1 cellular context compared by ENCODE assay signal in genomic region chr17:43028221-43028861, GRCh38.
TF ChIP-seq lines count a peak whose summit lies in the region.

No MANE protein-coding gene starts in this region.

TF ChIP-seq in HepG2, 621 proteins besides CTCF, POLR2A, EP300 and RAD21 (continues in another document):
- TF ChIP-seq ZNF749 (CRISPR knock-in tag; IDR thresholded peaks at IDR 0.05; ENCODE audit: borderline replicate concordance) (no peak), NR2F2 (IDR thresholded peaks at IDR 0.05; ENCODE audit: borderline replicate concordance, low read depth) (peak; percentile 76), KDM2A (CRISPR knock-in tag; IDR thresholded peaks at IDR 0.05; ENCODE audit: borderline replicate concordance, low read depth) (peak; percentile 18; the same call in 1 of the 2 replicates), ZNF619 (CRISPR knock-in tag; IDR thresholded peaks at IDR 0.05) (0 out of 2 replicates have a peak, but pooled peaks have one; percentile 35), SOX6 (IDR thresholded peaks at IDR 0.05) (no peak), SOX6 (CRISPR knock-in tag; IDR thresholded peaks at IDR 0.05) (peak; percentile 74), ZNF800 (CRISPR knock-in tag; IDR thresholded peaks at IDR 0.05) (peak; percentile 78), ZNF83 (CRISPR knock-in tag; IDR thresholded peaks at IDR 0.05; ENCODE audit: borderline replicate concordance) (no peak), HIVEP1 (CRISPR knock-in tag; IDR thresholded peaks at IDR 0.05) (peak; percentile 58; the same call in 1 of the 2 replicates), GTF2F1 (IDR thresholded peaks at IDR 0.05; ENCODE audit: low read length) (no peak), MAZ (IDR thresholded peaks at IDR 0.05; ENCODE audit: borderline replicate concordance, low read depth, low read length) (no peak), MAZ (CRISPR knock-in tag; IDR thresholded peaks at IDR 0.05; ENCODE audit: low read depth) (no peak), SAP130 (CRISPR knock-in tag; IDR thresholded peaks at IDR 0.05; ENCODE audit: low read depth) (peak; percentile 52), ZNF501 (CRISPR knock-in tag; IDR thresholded peaks at IDR 0.05) (0 out of 2 replicates have a peak, but pooled peaks have one; percentile 37), TIGD3 (CRISPR knock-in tag; IDR thresholded peaks at IDR 0.05; ENCODE audit: borderline replicate concordance) (no peak), FOXO1 (CRISPR knock-in tag; IDR thresholded peaks at IDR 0.05) (peak; percentile 50; the same call in 1 of the 2 replicates), ZFP90 (CRISPR knock-in tag; IDR thresholded peaks at IDR 0.05; ENCODE audit: borderline replicate concordance) (0 out of 2 replicates have a peak, but pooled peaks have one; percentile 36), ZNF441 (CRISPR knock-in tag; IDR thresholded peaks at IDR 0.05; ENCODE audit: borderline replicate concordance) (0 out of 2 replicates have a peak, but pooled peaks have one; percentile 22), ZNF605 (CRISPR knock-in tag; IDR thresholded peaks at IDR 0.05) (peak; percentile 27; the same call in 1 of the 2 replicates), ZNF121 (CRISPR knock-in tag; IDR thresholded peaks at IDR 0.05) (no peak), ZNF883 (CRISPR knock-in tag; IDR thresholded peaks at IDR 0.05; ENCODE audit: not compliant biosample characterization) (peak; percentile 72), SSRP1 (CRISPR knock-in tag; IDR thresholded peaks at IDR 0.05) (0 out of 2 replicates have a peak, but pooled peaks have one; percentile 75), ZZZ3 (CRISPR knock-in tag; IDR thresholded peaks at IDR 0.05; ENCODE audit: borderline replicate concordance) (no peak), ZBTB20 (CRISPR knock-in tag; IDR thresholded peaks at IDR 0.05; ENCODE audit: borderline replicate concordance, low read depth) (no peak), TEAD3 (CRISPR knock-in tag; optimal IDR thresholded peaks at IDR 0.05; ENCODE audit: borderline replicate concordance) (peak; percentile 32), ZNF687 (CRISPR knock-in tag; IDR thresholded peaks at IDR 0.05) (peak; percentile 85), ARHGAP35 (CRISPR knock-in tag; IDR thresholded peaks at IDR 0.05; ENCODE audit: borderline replicate concordance) (0 out of 2 replicates have a peak, but pooled peaks have one; percentile 52), TEF (CRISPR knock-in tag; IDR thresholded peaks at IDR 0.05) (no peak), TCF7L2 (IDR thresholded peaks at IDR 0.05; ENCODE audit: low read depth, low read length) (no peak), ZBTB37 (CRISPR knock-in tag; IDR thresholded peaks at IDR 0.05) (no peak), HDAC1 (CRISPR knock-in tag; IDR thresholded peaks at IDR 0.05) (peak; percentile 48), GLI4 (CRISPR knock-in tag; IDR thresholded peaks at IDR 0.05; ENCODE audit: borderline replicate concordance) (0 out of 2 replicates have a peak, but pooled peaks have one; percentile 50), THAP9 (CRISPR knock-in tag; IDR thresholded peaks at IDR 0.05; ENCODE audit: borderline replicate concordance) (peak; percentile 70; the same call in 1 of the 2 replicates), NR2F1 (CRISPR knock-in tag; IDR thresholded peaks at IDR 0.05) (peak in 1 of 2 experiments; percentile 66; a peak in 2 of 4 replicates), ERF (CRISPR knock-in tag; IDR thresholded peaks at IDR 0.05) (no peak), ZNF407 (CRISPR knock-in tag; IDR thresholded peaks at IDR 0.05; ENCODE audit: not compliant biosample characterization) (peak; percentile 39), ZNF263 (CRISPR knock-in tag; IDR thresholded peaks at IDR 0.05) (peak; percentile 94), HDAC2 (CRISPR knock-in tag; IDR thresholded peaks at IDR 0.05) (peak; percentile 40; the same call in 1 of the 2 replicates), ZNF598 (CRISPR knock-in tag; IDR thresholded peaks at IDR 0.05; ENCODE audit: borderline replicate concordance) (peak; percentile 30; the same call in 1 of the 2 replicates), MTA1 (CRISPR knock-in tag; IDR thresholded peaks at IDR 0.05; ENCODE audit: borderline replicate concordance) (peak; percentile 63; the same call in 1 of the 2 replicates), CENPT (CRISPR knock-in tag; IDR thresholded peaks at IDR 0.05; ENCODE audit: low read depth) (peak; percentile 21; the same call in 1 of the 2 replicates), XRCC5 (optimal IDR thresholded peaks at IDR 0.05; ENCODE audit: low read length) (peak; percentile 76)
